In the genomic region with DNA sequence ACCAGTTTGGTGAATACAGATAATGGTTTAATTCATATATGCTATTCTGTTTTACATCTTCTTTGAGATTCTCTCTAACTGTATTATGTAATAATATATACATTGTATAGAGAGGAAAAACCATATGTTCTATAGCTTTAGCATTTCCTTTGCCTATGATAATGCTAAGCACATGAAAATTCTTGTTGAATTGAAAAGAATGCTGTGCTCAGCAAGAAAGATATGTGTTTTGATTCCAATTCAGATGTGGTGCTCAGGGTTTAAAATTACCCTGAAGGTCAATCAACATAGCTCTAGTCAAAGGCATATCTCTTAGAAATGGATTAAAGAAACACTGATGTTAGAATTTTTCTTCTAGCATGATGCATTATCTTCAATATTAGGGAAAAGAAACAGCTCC, we compare ENCODE assay signal across 30 cellular contexts. TPM values are rescaled to one million over a fixed set of nuclear protein-coding genes. Genes with fewer than 3 reads are reported as not detected.
DNase-seq lines count a peak whose midpoint lies in the region; ATAC-seq, FAIRE-seq and TF ChIP-seq lines count a peak whose summit lies in the region.
"Had no signal": no experiment of that assay in that cellular context is flagged by ENCODE, and none has a peak within 500 bp of the region (broad histone marks: within the 10 kb centered on the region; RNA-seq: fewer than 3 reads in every experiment).

No MANE protein-coding gene starts in this region.

- no peaks in the 10 kb centered on the region for H3K9me1 ChIP-seq in IMR-90 (ENCODE audit: insufficient read depth, low read length)

- no peaks in the 10 kb centered on the region for H4K20me1 ChIP-seq in IMR-90 (ENCODE audit: insufficient read depth, low read length)
- no peaks in the 10 kb centered on the region for H4K20me1 ChIP-seq in H1 (replicated peaks in 1 of 2; ENCODE audit: control insufficient read depth in 1 of 2, insufficient read depth in 2 of 2, low read length in 2 of 2)
- H4K20me1 ChIP-seq: BLaER1 had no signal

- H3K4me3 ChIP-seq in A549 (no peak overlapping the region), IMR-90 (ENCODE audit: insufficient read depth, low read depth, low read length) (no peak overlapping the region), H1 (ENCODE audit: extremely low read depth in 1 of 4, insufficient read depth in 2 of 4, low read depth in 3 of 4, low read length in 4 of 4) (no peak overlapping the region), A673 (ENCODE audit: low read depth, low read length, poor library complexity, severe bottlenecking) (no peak overlapping the region)
- H3K4me3 ChIP-seq: BLaER1, GM12878 had no signal

- no peaks in the 10 kb centered on the region for H3K9me3 ChIP-seq in A549
- H3K9me3 ChIP-seq in IMR-90 (ENCODE audit: control insufficient read depth, insufficient read depth, low read length), result no peaks in the 10 kb centered on the region
- H3K9me3 ChIP-seq in H1 (ENCODE audit: insufficient read depth in 2 of 2, low read depth in 1 of 2, low read length in 1 of 2), result no peaks in the 10 kb centered on the region
- no peaks in the 10 kb centered on the region for H3K9me3 ChIP-seq in A673 (ENCODE audit: low read depth, low read length, poor library complexity, severe bottlenecking)
- H3K9me3 ChIP-seq: BE2C, BLaER1 had no signal

- no peaks in the 10 kb centered on the region for H3K27me3 ChIP-seq in IMR-90 (ENCODE audit: control insufficient read depth, insufficient read depth, low read length)
- H3K27me3 ChIP-seq in H1 (replicated peaks in 1 of 4; ENCODE audit: control insufficient read depth in 3 of 4, extremely low read depth in 1 of 4, insufficient read depth in 3 of 4, low read length in 3 of 4), result no peaks in the 10 kb centered on the region
- no peaks in the 10 kb centered on the region for H3K27me3 ChIP-seq in A673 (replicated peaks; ENCODE audit: insufficient read depth, low read depth, low read length, poor library complexity)
- H3K27me3 ChIP-seq: BE2C, BLaER1 had no signal

- H3K4me1 ChIP-seq in A549, result no peaks in the 10 kb centered on the region
- H3K4me1 ChIP-seq in IMR-90 (ENCODE audit: control insufficient read depth, insufficient read depth, low read length), result no peaks in the 10 kb centered on the region
- H3K4me1 ChIP-seq in H1 (replicated peaks in 1 of 4; ENCODE audit: control insufficient read depth in 3 of 4, insufficient read depth in 4 of 4, low read length in 3 of 4), result peaks cover 0 to 2% (median 1%) of the 10 kb centered on the region in 4 experiments; a peak in 1 of 7 replicates
- H3K4me1 ChIP-seq in A673 (ENCODE audit: insufficient read depth, low read length, poor library complexity, severe bottlenecking), result no peaks in the 10 kb centered on the region
- H3K4me1 ChIP-seq: BE2C, BLaER1 had no signal

- no peak overlapping the region for H4K91ac ChIP-seq in IMR-90 (ENCODE audit: insufficient read depth, low read depth, low read length)
- no peak overlapping the region for H4K91ac ChIP-seq in H1 (replicated peaks; ENCODE audit: insufficient read length, low read length)

- no peak for TF ChIP-seq RAD21 in A549 (conservative IDR thresholded peaks at IDR 0.05 in 1 of 2, IDR thresholded peaks at IDR 0.05 in 1 of 2)
- no peak for TF ChIP-seq RAD21 in IMR-90 (IDR thresholded peaks at IDR 0.05; ENCODE audit: low read length)
- no peak for TF ChIP-seq RAD21 in H1 (IDR thresholded peaks at IDR 0.05 in 1 of 2, conservative IDR thresholded peaks at IDR 0.05 in 1 of 2; ENCODE audit: low read depth in 2 of 2, low read length in 2 of 2)

- H2BK5ac ChIP-seq in IMR-90 (ENCODE audit: low read depth, low read length, poor library complexity, severe bottlenecking) (no peak overlapping the region), H1 (ENCODE audit: low read depth, low read length) (no peak overlapping the region)

- H3K36me3 ChIP-seq in IMR-90 (ENCODE audit: control insufficient read depth, insufficient read depth, low read length), result no peaks in the 10 kb centered on the region
- H3K36me3 ChIP-seq in H1 (ENCODE audit: control insufficient read depth in 2 of 4, insufficient read depth in 4 of 4, low read length in 3 of 4), result no peaks in the 10 kb centered on the region
- H3K36me3 ChIP-seq in A673 (ENCODE audit: insufficient read depth, low read length, poor library complexity, severe bottlenecking), result no peaks in the 10 kb centered on the region
- H3K36me3 ChIP-seq: BE2C, BLaER1 had no signal

- H2BK20ac ChIP-seq in IMR-90 (ENCODE audit: low read depth, low read length) (no peak overlapping the region), H1 (ENCODE audit: low read length) (no peak overlapping the region)

- no peak overlapping the region for H4K5ac ChIP-seq in IMR-90 (ENCODE audit: low read depth, low read length)
- H4K5ac ChIP-seq in H1 (ENCODE audit: insufficient read length, low read depth, low read length), result no peak overlapping the region

- no peak for ATAC-seq in A549
- ATAC-seq in IMR-90 (ENCODE audit: low read depth), result no peak
- no peak for ATAC-seq in HG02973 (IDR thresholded peaks at IDR 0.05; ENCODE audit: unreplicated experiment)
- ATAC-seq: GM12878 had no signal

- H2BK120ac ChIP-seq in IMR-90 (ENCODE audit: low read depth, low read length), result no peak overlapping the region
- H2BK120ac ChIP-seq in H1 (replicated peaks; ENCODE audit: low read depth, low read length), result no peak overlapping the region

- H3K18ac ChIP-seq in IMR-90 (ENCODE audit: low read depth, low read length) (no peak overlapping the region), H1 (ENCODE audit: extremely low read depth, low read length) (no peak overlapping the region)

- H3K14ac ChIP-seq in IMR-90 (replicated peaks; ENCODE audit: low read depth, low read length) (no peak overlapping the region), H1 (ENCODE audit: insufficient read length) (no peak overlapping the region)

- intact Hi-C loops in IMR-90 (cut with micrococcal nuclease) (no loop called here), A673 (cut with micrococcal nuclease; ENCODE audit: unreplicated experiment) (no loop called here)

- CTCF ChIA-PET in A549 (lab: Yijun Ruan, JAX), result no interaction called here
- CTCF ChIA-PET in IMR-90 (lab: Yijun Ruan, JAX), result no interaction called here
- CTCF ChIA-PET in H1 (lab: Charles Lee; ENCODE audit: partially characterized antibody), result no interaction called here
- CTCF ChIA-PET in A673 (lab: Charles Lee), result no interaction called here

- H2AFZ ChIP-seq in IMR-90 (replicated peaks; ENCODE audit: low read length, poor library complexity) (no peak overlapping the region), H1 (ENCODE audit: low read length) (no peak overlapping the region)

- H2AK5ac ChIP-seq in IMR-90 (ENCODE audit: low read depth, low read length) (no peak overlapping the region), H1 (ENCODE audit: low read depth, low read length) (no peak overlapping the region)

- POLR2A ChIA-PET in A549 (lab: Yijun Ruan, JAX) (no interaction called here), IMR-90 (lab: Charles Lee; ENCODE audit: unreplicated experiment) (no interaction called here), H1 (lab: Charles Lee; ENCODE audit: partially characterized antibody) (no interaction called here), A673 (lab: Charles Lee; ENCODE audit: low non-redundant PET) (no interaction called here)

- no peaks in the 10 kb centered on the region; the same call in 1 of the 2 replicates for H3K23me2 ChIP-seq in H1 (ENCODE audit: low read depth, low read length)

- TF ChIP-seq POLR2A in A549 (IDR thresholded peaks at IDR 0.05; ENCODE audit: low read length) (no peak), IMR-90 (IDR thresholded peaks at IDR 0.05; ENCODE audit: low read depth, low read length) (no peak), H1 (IDR thresholded peaks at IDR 0.05; ENCODE audit: control extremely low read depth in 1 of 2, low read depth in 2 of 2, low read length in 2 of 2) (no peak)

- H3K27ac ChIP-seq in A549 (no peak overlapping the region), IMR-90 (ENCODE audit: insufficient read depth, low read length) (no peak overlapping the region), H1 (ENCODE audit: low read depth, low read length) (no peak overlapping the region), A673 (ENCODE audit: low read depth, low read length, poor library complexity, severe bottlenecking) (no peak overlapping the region)
- H3K27ac ChIP-seq: BLaER1 had no signal

- no peak overlapping the region for H3K56ac ChIP-seq in IMR-90 (ENCODE audit: extremely low read depth, insufficient read depth, low read length)
- H3K56ac ChIP-seq in H1 (replicated peaks; ENCODE audit: insufficient read length, low read depth, low read length), result no peak overlapping the region

- H3K4ac ChIP-seq in IMR-90 (ENCODE audit: low read depth, low read length) (no peak overlapping the region), H1 (replicated peaks; ENCODE audit: insufficient read length, low read depth, low read length) (no peak overlapping the region)

- BruUV-seq in IMR-90 (replicated peaks; lab: Mats Ljungman, UMichigan) (no TSS peak), A673 (replicated peaks; lab: Mats Ljungman, UMichigan) (no TSS peak)

- in situ Hi-C loops in IMR-90 (cut with MboI; ENCODE audit: low sequenced_read_pairs), result no loop called here

- H2BK15ac ChIP-seq in IMR-90 (ENCODE audit: low read depth, low read length) (no peak overlapping the region), H1 (ENCODE audit: low read length) (no peak overlapping the region)

- H2AK9ac ChIP-seq in IMR-90 (replicated peaks; ENCODE audit: low read depth, low read length, poor library complexity), result no peak overlapping the region

- no peak overlapping the region for H3K23ac ChIP-seq in IMR-90 (ENCODE audit: low read depth, low read length)
- H3K23ac ChIP-seq in H1 (ENCODE audit: insufficient read length), result no peak overlapping the region

- H2BK12ac ChIP-seq in H1 (ENCODE audit: low read depth, low read length), result no peak overlapping the region

- TF ChIP-seq CTCF in A549 (IDR thresholded peaks at IDR 0.05) (no peak), IMR-90 (conservative IDR thresholded peaks at IDR 0.05; ENCODE audit: low read depth, low read length) (no peak), H1 (IDR thresholded peaks at IDR 0.05; ENCODE audit: control extremely low read depth in 1 of 3, insufficient read depth in 1 of 3, low read depth in 1 of 3, low read length in 3 of 3) (no peak), A673 (conservative IDR thresholded peaks at IDR 0.05; ENCODE audit: low read depth, low read length) (no peak)

- H4K8ac ChIP-seq in IMR-90 (ENCODE audit: low read depth in 2 of 2, low read length in 2 of 2) (no peak overlapping the region), H1 (ENCODE audit: extremely low read depth, insufficient read depth, low read length) (no peak overlapping the region)

- FAIRE-seq in A549 (lab: Jason Lieb, UNC), result no peak
- no peak for FAIRE-seq in H1 (lab: Jason Lieb, UNC)
- FAIRE-seq: A204.1, GM12878, GM12892, GM18507 had no signal

- DNase-seq in A549 (ENCODE audit: low read depth in 1 of 2, low spot score in 1 of 2) (no peak), IMR-90 (no peak), H1 (ENCODE audit: low read depth in 1 of 2, low spot score in 2 of 2) (no peak), A673 (ENCODE audit: low spot score) (no peak)
- DNase-seq in stimulated activated CD8-positive, alpha-beta memory T cell treated with anti-CD3 and anti-CD28 coated beads, Interleukin-4, amount 100 ng/mL, for 48 hours, result no peak
- DNase-seq: 8988T; ACHN; BE2C; C1 segment of cervical spinal cord; CD4-positive, alpha-beta memory T cell; CD4-positive, CD25-positive, alpha-beta regulatory T cell; CD8-positive, alpha-beta memory T cell; COR-L47; DMS 273 treated with DMSO at 0.1 percent for 48 hours; DMS153; DMS53; DMS79; DND-41; EL; GDM1 had no signal

- H3K9ac ChIP-seq in IMR-90 (ENCODE audit: low read depth, low read length) (no peak overlapping the region), H1 (replicated peaks in 1 of 4; ENCODE audit: extremely low read depth in 1 of 4, low read depth in 3 of 4, low read length in 3 of 4) (no peak overlapping the region)
- H3K9ac ChIP-seq: BLaER1 had no signal

- H3K4me2 ChIP-seq in A549, result no peak overlapping the region
- H3K4me2 ChIP-seq in IMR-90 (ENCODE audit: low read depth, low read length), result no peak overlapping the region
- H3K4me2 ChIP-seq in H1 (ENCODE audit: insufficient read depth in 1 of 2, low read depth in 2 of 2, low read length in 2 of 2), result no peak overlapping the region
- H3K4me2 ChIP-seq: BLaER1 had no signal

- H3K79me2 ChIP-seq in H1 (ENCODE audit: control insufficient read depth in 1 of 2, insufficient read depth in 2 of 2, low read length in 2 of 2), result no peaks in the 10 kb centered on the region

- no peak for TF ChIP-seq EP300 in A549 (IDR thresholded peaks at IDR 0.05)
- TF ChIP-seq EP300 in H1 (IDR thresholded peaks at IDR 0.05; ENCODE audit: borderline replicate concordance in 1 of 2, low read depth in 2 of 2, low read length in 2 of 2), result no peak

- H3K79me1 ChIP-seq in IMR-90 (ENCODE audit: low read depth in 1 of 2, low read length in 2 of 2), result no peaks in the 10 kb centered on the region
- no peaks in the 10 kb centered on the region for H3K79me1 ChIP-seq in H1 (ENCODE audit: low read depth, low read length)

- dilution Hi-C loops in IMR-90 (cut with HindIII; ENCODE audit: low sequenced_read_pairs, unreplicated experiment), result no loop called here

RNA-seq across cellular contexts. Expression of gene TUSC7, which starts 8.5 kb away (rescaled TPM):
- polyA plus RNA-seq in A549 (2011; rRNA removed) (not detected in 2 replicates), A549 (2017; fragmentation: RNase III; extraction: RNeasy Plus Mini Kit Qiagen cat#74134 plus additional on column Dnase treatment) (not detected in 3 replicates), IMR-90 (2012; rRNA removed) (not detected in 2 replicates), H1 (2011; rRNA removed) (not detected in 2 replicates)
- polyA plus RNA-seq in A549 (2012; cell fraction: cytosol; rRNA removed), result not detected in 2 replicates
- not detected in 2 replicates for polyA plus RNA-seq in A549 (2012; cell fraction: nucleus; rRNA removed)
- not detected in 2 replicates for polyA minus RNA-seq in A549 (2011; rRNA and poly(A)+ RNA removed)
- total RNA-seq in IMR-90 (2012; rRNA removed) (not detected in 2 replicates), A673 (2021) (not detected in 2 replicates)
- polyA plus RNA-seq in IMR-90 (2012; cell fraction: cytosol; rRNA removed), result not detected in 2 replicates
- polyA plus RNA-seq in IMR-90 (2012; cell fraction: nucleus; rRNA removed; ENCODE audit: low replicate concordance), result not detected in 2 replicates
- total RNA-seq in H1 (2021; fragmentation: NEBNext Ultra II Directional; extraction: Animal tissue kit (Norgen Biotek cat#: 25700)), result not detected in 2 replicates
- not detected for polyA plus RNA-seq in H1 (2011; cell fraction: cytosol; rRNA removed)
- polyA plus RNA-seq in H1 (2011; cell fraction: nucleus; rRNA removed), result not detected
- not detected in 4 replicates for polyA plus RNA-seq in H1 (2012, experiment 1 of 2)
- not detected for polyA plus RNA-seq in H1 (2012, experiment 2 of 2)
- not detected for polyA plus RNA-seq in H1 (2013, experiment 1 of 2)
- not detected for polyA plus RNA-seq in H1 (2013, experiment 2 of 2)
- polyA minus RNA-seq in H1 (2011; rRNA and poly(A)+ RNA removed), result not detected in 2 replicates
- not detected for polyA minus RNA-seq in H1 (2011; cell fraction: cytosol; rRNA and poly(A)+ RNA removed)
- not detected for polyA minus RNA-seq in H1 (2011; cell fraction: nucleus; rRNA and poly(A)+ RNA removed)
- total RNA-seq: CD4-positive, alpha-beta memory T cell; CD4-positive, CD25-positive, alpha-beta regulatory T cell; CD8-positive, alpha-beta memory T cell; Daoy; G401; GM12878 had no signal
- polyA plus RNA-seq: AG04450; CD14-positive monocyte; CD4-positive, alpha-beta memory T cell; CD4-positive, CD25-positive, alpha-beta regulatory T cell; CD8-positive, alpha-beta memory T cell; GM12878 had no signal

Comparison
In these comparisons a context has a peak if more than half of its experiments do, and no peak if none do; other contexts are left out.
1. Of the 18 proteins assayed by ChIP-seq in both H1 and A549: peak only in H1: none; only in A549: none; in both: MAFK; in neither: 17.